ENCODE assay signal across 8 cellular contexts in genomic region chr7:12111461-12112405, GRCh38.
DNase-seq lines count a peak whose midpoint lies in the region; ATAC-seq lines count a peak whose summit lies in the region.

No MANE protein-coding gene starts in this region.

- ATAC-seq in T-cell (replicated peaks in 1 of 4), result peak; percentile 55 to 83 (median 75)
- peak; percentile 79 for ATAC-seq in effector memory CD8-positive, alpha-beta T cell (replicated peaks)
- peak; percentile 86 to 87 for ATAC-seq in naive thymus-derived CD8-positive, alpha-beta T cell
- no peak for ATAC-seq in HG02588 (IDR thresholded peaks at IDR 0.05; ENCODE audit: unreplicated experiment)

- H3K4me3 Mint-ChIP-seq in T-cell, result peak overlapping the region; percentile 69 to 76 (median 72)
- peak overlapping the region; percentile 51 to 69 for H3K4me3 Mint-ChIP-seq in effector memory CD8-positive, alpha-beta T cell
- H3K4me3 Mint-ChIP-seq in naive thymus-derived CD8-positive, alpha-beta T cell, result peak overlapping the region; percentile 67 to 86 (median 81)

- H3K27me3 Mint-ChIP-seq in T-cell, result peaks cover 37 to 45% of the 10 kb centered on the region in 2 donors
- peaks cover 52 to 56% of the 10 kb centered on the region in 2 donors for H3K27me3 Mint-ChIP-seq in effector memory CD8-positive, alpha-beta T cell
- H3K27me3 Mint-ChIP-seq in naive thymus-derived CD8-positive, alpha-beta T cell, result peaks cover 23 to 43% (median 25%) of the 10 kb centered on the region in 5 donors

- no peaks in the 10 kb centered on the region for H3K9me3 Mint-ChIP-seq in T-cell
- no peaks in the 10 kb centered on the region for H3K9me3 Mint-ChIP-seq in effector memory CD8-positive, alpha-beta T cell
- no peaks in the 10 kb centered on the region for H3K9me3 Mint-ChIP-seq in naive thymus-derived CD8-positive, alpha-beta T cell

- CTCF ChIA-PET in T-cell (lab: Charles Lee), result interaction anchor here (0.7 to 1.4 kb wide), 2 partner anchors 25 to 211 kb away, joined by 3 to 4 read pairs; no protein-coding TSS in a partner anchor

- peak; percentile 58 for DNase-seq in DMS153 treated with DMSO at 0.1 percent for 48 hours (lab: John Stamatoyannopoulos, UW; ENCODE audit: unreplicated experiment)
- peak in 14 of 34 experiments; percentile 1 to 13 (median 4) for DNase-seq in T-cell
- DNase-seq in effector memory CD8-positive, alpha-beta T cell, result peak in 1 of 3 experiments; percentile 2
- peak in 8 of 10 donors; percentile 1 to 61 (median 18) for DNase-seq in naive thymus-derived CD8-positive, alpha-beta T cell
- DNase-seq in mucosa of gallbladder (ENCODE audit: low spot score), result no peak
- no peak for DNase-seq in NCI-H1417 treated with DMSO at 0.1 percent for 48 hours (lab: John Stamatoyannopoulos, UW)
- DNase-seq in NOMO-1 (lab: John Stamatoyannopoulos, UW; ENCODE audit: unreplicated experiment in 2 of 2), result no peak

- no peak overlapping the region for H3K27ac Mint-ChIP-seq in T-cell
- no peak overlapping the region for H3K27ac Mint-ChIP-seq in effector memory CD8-positive, alpha-beta T cell
- H3K27ac Mint-ChIP-seq in naive thymus-derived CD8-positive, alpha-beta T cell, result peak overlapping the region in 2 of 10 donors; percentile 54 to 88

- peaks cover 13 to 17% (median 14%) of the 10 kb centered on the region in 3 donors for H3K4me1 Mint-ChIP-seq in T-cell
- peaks cover 3 to 7% of the 10 kb centered on the region in 2 donors for H3K4me1 Mint-ChIP-seq in effector memory CD8-positive, alpha-beta T cell (ENCODE audit: low read depth in 2 of 2)
- H3K4me1 Mint-ChIP-seq in naive thymus-derived CD8-positive, alpha-beta T cell, result peaks cover 5 to 18% (median 13%) of the 10 kb centered on the region in 4 donors

- H3K36me3 Mint-ChIP-seq in T-cell, result no peaks in the 10 kb centered on the region
- H3K36me3 Mint-ChIP-seq in effector memory CD8-positive, alpha-beta T cell (ENCODE audit: insufficient read depth), result no peaks in the 10 kb centered on the region
- peaks cover 0 to 2% (median 0%) of the 10 kb centered on the region in 3 donors for H3K36me3 Mint-ChIP-seq in naive thymus-derived CD8-positive, alpha-beta T cell

- POLR2A ChIA-PET in T-cell (lab: Charles Lee), result no interaction called here
- POLR2A ChIA-PET in naive thymus-derived CD8-positive, alpha-beta T cell (lab: Charles Lee), result interaction anchor here (0.6 to 0.7 kb wide), 2 partner anchors 9 to 99 kb away, joined by 3 read pairs; partner anchors contain the start of gene TMEM106B

Comparison
In these comparisons a context has a peak if more than half of its experiments do, and no peak if none do; other contexts are left out.
1. DNase-seq: peak in DMS153 treated with DMSO at 0.1 percent for 48 hours (single experiment) and naive thymus-derived CD8-positive, alpha-beta T cell (8 of 10); none in mucosa of gallbladder (single experiment), NCI-H1417 treated with DMSO at 0.1 percent for 48 hours (single experiment) and NOMO-1 (0 of 2).
2. Peak in every context shown above with its lines, with median percentiles within 50 percentile points of each other: H3K4me3 Mint-ChIP-seq.